1 cellular context compared by ENCODE assay signal in genomic region chr17:49557204-49558024, GRCh38.
TF ChIP-seq lines count a peak whose summit lies in the region.

No MANE protein-coding gene starts in this region.

TF ChIP-seq in HepG2, 621 proteins besides CTCF, POLR2A, EP300 and RAD21 (continued from another document and continues in another):
- TF ChIP-seq, protein P1, sequence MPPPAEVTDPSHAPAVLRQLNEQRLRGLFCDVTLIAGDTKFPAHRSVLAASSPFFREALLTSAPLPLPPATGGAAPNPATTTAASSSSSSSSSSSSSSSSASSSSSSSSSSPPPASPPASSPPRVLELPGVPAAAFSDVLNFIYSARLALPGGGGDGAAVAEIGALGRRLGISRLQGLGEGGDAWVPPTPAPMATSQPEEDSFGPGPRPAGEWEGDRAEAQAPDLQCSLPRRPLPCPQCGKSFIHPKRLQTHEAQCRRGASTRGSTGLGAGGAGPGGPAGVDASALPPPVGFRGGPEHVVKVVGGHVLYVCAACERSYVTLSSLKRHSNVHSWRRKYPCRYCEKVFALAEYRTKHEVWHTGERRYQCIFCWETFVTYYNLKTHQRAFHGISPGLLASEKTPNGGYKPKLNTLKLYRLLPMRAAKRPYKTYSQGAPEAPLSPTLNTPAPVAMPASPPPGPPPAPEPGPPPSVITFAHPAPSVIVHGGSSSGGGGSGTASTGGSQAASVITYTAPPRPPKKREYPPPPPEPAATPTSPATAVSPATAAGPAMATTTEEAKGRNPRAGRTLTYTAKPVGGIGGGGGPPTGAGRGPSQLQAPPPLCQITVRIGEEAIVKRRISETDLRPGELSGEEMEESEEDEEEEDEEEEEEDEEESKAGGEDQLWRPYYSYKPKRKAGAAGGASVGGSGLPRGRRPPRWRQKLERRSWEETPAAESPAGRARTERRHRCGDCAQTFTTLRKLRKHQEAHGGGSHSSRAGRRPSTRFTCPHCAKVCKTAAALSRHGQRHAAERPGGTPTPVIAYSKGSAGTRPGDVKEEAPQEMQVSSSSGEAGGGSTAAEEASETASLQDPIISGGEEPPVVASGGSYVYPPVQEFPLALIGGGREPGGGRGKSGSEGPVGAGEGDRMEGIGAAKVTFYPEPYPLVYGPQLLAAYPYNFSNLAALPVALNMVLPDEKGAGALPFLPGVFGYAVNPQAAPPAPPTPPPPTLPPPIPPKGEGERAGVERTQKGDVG (CRISPR knock-in tag; IDR thresholded peaks at IDR 0.05; ENCODE audit: borderline replicate concordance), result no peak
- TF ChIP-seq BHLHE40 (IDR thresholded peaks at IDR 0.05; ENCODE audit: low read length), result no peak
- no peak for TF ChIP-seq CBX2 (IDR thresholded peaks at IDR 0.05; ENCODE audit: low read depth, low read length)
- TF ChIP-seq CBX2 (CRISPR knock-in tag; IDR thresholded peaks at IDR 0.05; ENCODE audit: low read depth), result no peak
- no peak for TF ChIP-seq KMT2B (CRISPR knock-in tag; IDR thresholded peaks at IDR 0.05)
- TF ChIP-seq ETV5 (CRISPR knock-in tag; IDR thresholded peaks at IDR 0.05; ENCODE audit: borderline replicate concordance), result peak; percentile 11; the same call in 1 of the 2 replicates
- TF ChIP-seq ZNF17 (CRISPR knock-in tag; IDR thresholded peaks at IDR 0.05), result no peak
- 0 out of 2 replicates have a peak, but pooled peaks have one; percentile 39 for TF ChIP-seq MIER3 (CRISPR knock-in tag; IDR thresholded peaks at IDR 0.05; ENCODE audit: borderline replicate concordance)
- TF ChIP-seq, protein P2, sequence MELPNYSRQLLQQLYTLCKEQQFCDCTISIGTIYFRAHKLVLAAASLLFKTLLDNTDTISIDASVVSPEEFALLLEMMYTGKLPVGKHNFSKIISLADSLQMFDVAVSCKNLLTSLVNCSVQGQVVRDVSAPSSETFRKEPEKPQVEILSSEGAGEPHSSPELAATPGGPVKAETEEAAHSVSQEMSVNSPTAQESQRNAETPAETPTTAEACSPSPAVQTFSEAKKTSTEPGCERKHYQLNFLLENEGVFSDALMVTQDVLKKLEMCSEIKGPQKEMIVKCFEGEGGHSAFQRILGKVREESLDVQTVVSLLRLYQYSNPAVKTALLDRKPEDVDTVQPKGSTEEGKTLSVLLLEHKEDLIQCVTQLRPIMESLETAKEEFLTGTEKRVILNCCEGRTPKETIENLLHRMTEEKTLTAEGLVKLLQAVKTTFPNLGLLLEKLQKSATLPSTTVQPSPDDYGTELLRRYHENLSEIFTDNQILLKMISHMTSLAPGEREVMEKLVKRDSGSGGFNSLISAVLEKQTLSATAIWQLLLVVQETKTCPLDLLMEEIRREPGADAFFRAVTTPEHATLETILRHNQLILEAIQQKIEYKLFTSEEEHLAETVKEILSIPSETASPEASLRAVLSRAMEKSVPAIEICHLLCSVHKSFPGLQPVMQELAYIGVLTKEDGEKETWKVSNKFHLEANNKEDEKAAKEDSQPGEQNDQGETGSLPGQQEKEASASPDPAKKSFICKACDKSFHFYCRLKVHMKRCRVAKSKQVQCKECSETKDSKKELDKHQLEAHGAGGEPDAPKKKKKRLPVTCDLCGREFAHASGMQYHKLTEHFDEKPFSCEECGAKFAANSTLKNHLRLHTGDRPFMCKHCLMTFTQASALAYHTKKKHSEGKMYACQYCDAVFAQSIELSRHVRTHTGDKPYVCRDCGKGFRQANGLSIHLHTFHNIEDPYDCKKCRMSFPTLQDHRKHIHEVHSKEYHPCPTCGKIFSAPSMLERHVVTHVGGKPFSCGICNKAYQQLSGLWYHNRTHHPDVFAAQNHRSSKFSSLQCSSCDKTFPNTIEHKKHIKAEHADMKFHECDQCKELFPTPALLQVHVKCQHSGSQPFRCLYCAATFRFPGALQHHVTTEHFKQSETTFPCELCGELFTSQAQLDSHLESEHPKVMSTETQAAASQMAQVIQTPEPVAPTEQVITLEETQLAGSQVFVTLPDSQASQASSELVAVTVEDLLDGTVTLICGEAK (IDR thresholded peaks at IDR 0.05), result no peak
- TF ChIP-seq, protein P2 (CRISPR knock-in tag; IDR thresholded peaks at IDR 0.05), result no peak
- TF ChIP-seq SP5 (CRISPR knock-in tag; IDR thresholded peaks at IDR 0.05; ENCODE audit: borderline replicate concordance, low read depth), result 0 out of 2 replicates have a peak, but pooled peaks have one; percentile 6
- TF ChIP-seq MIXL1 (CRISPR knock-in tag; IDR thresholded peaks at IDR 0.05), result 0 out of 2 replicates have a peak, but pooled peaks have one; percentile 36
- no peak for TF ChIP-seq ZNF33A (CRISPR knock-in tag; IDR thresholded peaks at IDR 0.05; ENCODE audit: borderline replicate concordance)
- TF ChIP-seq ZBTB1 (CRISPR knock-in tag; IDR thresholded peaks at IDR 0.05; ENCODE audit: borderline replicate concordance), result no peak
- no peak for TF ChIP-seq ZNF597 (CRISPR knock-in tag; IDR thresholded peaks at IDR 0.05)
- no peak for TF ChIP-seq GTF3A (CRISPR knock-in tag; conservative IDR thresholded peaks at IDR 0.05)
- no peak for TF ChIP-seq GLI4 (CRISPR knock-in tag; IDR thresholded peaks at IDR 0.05; ENCODE audit: borderline replicate concordance)
- TF ChIP-seq BORCS8-MEF2B (CRISPR knock-in tag; IDR thresholded peaks at IDR 0.05), result peak; percentile 55; the same call in 1 of the 2 replicates
- TF ChIP-seq TOPORS (CRISPR knock-in tag; IDR thresholded peaks at IDR 0.05), result 0 out of 2 replicates have a peak, but pooled peaks have one; percentile 25
- TF ChIP-seq FOXC1 (CRISPR knock-in tag; IDR thresholded peaks at IDR 0.05; ENCODE audit: borderline replicate concordance), result peak; percentile 45; the same call in 1 of the 2 replicates
- 0 out of 2 replicates have a peak, but pooled peaks have one; percentile 22 for TF ChIP-seq ZNF788 (CRISPR knock-in tag; IDR thresholded peaks at IDR 0.05; ENCODE audit: borderline replicate concordance)
- TF ChIP-seq GATAD2A (CRISPR knock-in tag; IDR thresholded peaks at IDR 0.05), result 0 out of 2 replicates have a peak, but pooled peaks have one; percentile 19
- no peak for TF ChIP-seq ZBTB34 (CRISPR knock-in tag; IDR thresholded peaks at IDR 0.05)
- no peak for TF ChIP-seq PREB (CRISPR knock-in tag; IDR thresholded peaks at IDR 0.05)
- TF ChIP-seq ZNF101 (CRISPR knock-in tag; IDR thresholded peaks at IDR 0.05; ENCODE audit: borderline replicate concordance, low read depth), result no peak
- TF ChIP-seq RELA (CRISPR knock-in tag; IDR thresholded peaks at IDR 0.05), result peak; percentile 54; the same call in 1 of the 2 replicates
- TF ChIP-seq, protein P3, sequence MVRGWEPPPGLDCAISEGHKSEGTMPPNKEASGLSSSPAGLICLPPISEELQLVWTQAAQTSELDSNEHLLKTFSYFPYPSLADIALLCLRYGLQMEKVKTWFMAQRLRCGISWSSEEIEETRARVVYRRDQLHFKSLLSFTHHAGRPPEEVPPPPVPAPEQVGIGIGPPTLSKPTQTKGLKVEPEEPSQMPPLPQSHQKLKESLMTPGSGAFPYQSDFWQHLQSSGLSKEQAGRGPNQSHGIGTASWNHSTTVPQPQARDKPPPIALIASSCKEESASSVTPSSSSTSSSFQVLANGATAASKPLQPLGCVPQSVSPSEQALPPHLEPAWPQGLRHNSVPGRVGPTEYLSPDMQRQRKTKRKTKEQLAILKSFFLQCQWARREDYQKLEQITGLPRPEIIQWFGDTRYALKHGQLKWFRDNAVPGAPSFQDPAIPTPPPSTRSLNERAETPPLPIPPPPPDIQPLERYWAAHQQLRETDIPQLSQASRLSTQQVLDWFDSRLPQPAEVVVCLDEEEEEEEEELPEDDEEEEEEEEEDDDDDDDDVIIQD (CRISPR knock-in tag; IDR thresholded peaks at IDR 0.05; ENCODE audit: low read depth), result no peak
- TF ChIP-seq, protein P4, sequence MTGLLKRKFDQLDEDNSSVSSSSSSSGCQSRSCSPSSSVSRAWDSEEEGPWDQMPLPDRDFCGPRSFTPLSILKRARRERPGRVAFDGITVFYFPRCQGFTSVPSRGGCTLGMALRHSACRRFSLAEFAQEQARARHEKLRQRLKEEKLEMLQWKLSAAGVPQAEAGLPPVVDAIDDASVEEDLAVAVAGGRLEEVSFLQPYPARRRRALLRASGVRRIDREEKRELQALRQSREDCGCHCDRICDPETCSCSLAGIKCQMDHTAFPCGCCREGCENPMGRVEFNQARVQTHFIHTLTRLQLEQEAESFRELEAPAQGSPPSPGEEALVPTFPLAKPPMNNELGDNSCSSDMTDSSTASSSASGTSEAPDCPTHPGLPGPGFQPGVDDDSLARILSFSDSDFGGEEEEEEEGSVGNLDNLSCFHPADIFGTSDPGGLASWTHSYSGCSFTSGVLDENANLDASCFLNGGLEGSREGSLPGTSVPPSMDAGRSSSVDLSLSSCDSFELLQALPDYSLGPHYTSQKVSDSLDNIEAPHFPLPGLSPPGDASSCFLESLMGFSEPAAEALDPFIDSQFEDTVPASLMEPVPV (CRISPR knock-in tag; IDR thresholded peaks at IDR 0.05), result no peak
- no peak for TF ChIP-seq HNRNPLL (IDR thresholded peaks at IDR 0.05; ENCODE audit: low read depth, low read length, poor library complexity, severe bottlenecking)
- TF ChIP-seq, protein P5, sequence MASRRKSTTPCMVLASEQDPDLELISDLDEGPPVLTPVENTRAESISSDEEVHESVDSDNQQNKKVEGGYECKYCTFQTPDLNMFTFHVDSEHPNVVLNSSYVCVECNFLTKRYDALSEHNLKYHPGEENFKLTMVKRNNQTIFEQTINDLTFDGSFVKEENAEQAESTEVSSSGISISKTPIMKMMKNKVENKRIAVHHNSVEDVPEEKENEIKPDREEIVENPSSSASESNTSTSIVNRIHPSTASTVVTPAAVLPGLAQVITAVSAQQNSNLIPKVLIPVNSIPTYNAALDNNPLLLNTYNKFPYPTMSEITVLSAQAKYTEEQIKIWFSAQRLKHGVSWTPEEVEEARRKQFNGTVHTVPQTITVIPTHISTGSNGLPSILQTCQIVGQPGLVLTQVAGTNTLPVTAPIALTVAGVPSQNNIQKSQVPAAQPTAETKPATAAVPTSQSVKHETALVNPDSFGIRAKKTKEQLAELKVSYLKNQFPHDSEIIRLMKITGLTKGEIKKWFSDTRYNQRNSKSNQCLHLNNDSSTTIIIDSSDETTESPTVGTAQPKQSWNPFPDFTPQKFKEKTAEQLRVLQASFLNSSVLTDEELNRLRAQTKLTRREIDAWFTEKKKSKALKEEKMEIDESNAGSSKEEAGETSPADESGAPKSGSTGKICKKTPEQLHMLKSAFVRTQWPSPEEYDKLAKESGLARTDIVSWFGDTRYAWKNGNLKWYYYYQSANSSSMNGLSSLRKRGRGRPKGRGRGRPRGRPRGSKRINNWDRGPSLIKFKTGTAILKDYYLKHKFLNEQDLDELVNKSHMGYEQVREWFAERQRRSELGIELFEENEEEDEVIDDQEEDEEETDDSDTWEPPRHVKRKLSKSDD (CRISPR knock-in tag; IDR thresholded peaks at IDR 0.05; ENCODE audit: low read depth), result no peak
- TF ChIP-seq TIGD3 (CRISPR knock-in tag; IDR thresholded peaks at IDR 0.05; ENCODE audit: borderline replicate concordance), result no peak
- TF ChIP-seq ZNF3 (CRISPR knock-in tag; IDR thresholded peaks at IDR 0.05), result no peak
